In the genomic region with DNA sequence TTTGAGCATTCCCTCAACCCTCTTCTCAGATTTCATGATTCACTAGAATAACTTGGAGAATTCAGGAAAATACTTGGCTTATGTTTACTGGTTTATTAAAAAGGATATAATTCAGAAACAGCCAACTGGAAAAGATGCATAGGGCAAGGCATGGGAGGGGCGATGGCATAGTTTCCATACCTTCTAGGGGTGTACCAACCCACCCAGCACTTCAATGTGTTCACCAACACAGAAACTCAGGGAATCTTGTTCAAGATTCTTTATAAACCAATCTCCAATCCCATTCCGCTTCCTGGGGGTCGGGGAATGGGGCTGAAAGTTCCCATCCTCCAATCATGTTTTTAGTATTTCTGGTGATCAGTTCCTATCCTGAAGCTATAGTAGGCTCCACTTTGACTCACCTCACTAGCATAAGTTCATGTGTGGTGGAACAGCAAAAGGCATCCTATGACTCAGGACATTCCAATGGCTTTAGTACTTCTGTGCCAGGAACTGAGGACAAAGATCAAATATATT, we compare ENCODE assay signal across 14 cellular contexts.
A peak's percentile ranks its signal among the peaks of the same experiment; 100 is the strongest.
DNase-seq lines count a peak whose midpoint lies in the region; ATAC-seq, FAIRE-seq and TF ChIP-seq lines count a peak whose summit lies in the region.
"Had no signal": no experiment of that assay in that cellular context is flagged by ENCODE, and none has a peak within 500 bp of the region (broad histone marks: within the 10 kb centered on the region; RNA-seq: fewer than 3 reads in every experiment).

No MANE protein-coding gene starts in this region.

- no peak for TF ChIP-seq POLR2A in H54 (IDR thresholded peaks at IDR 0.05; ENCODE audit: low read depth, low read length)
- TF ChIP-seq POLR2A in GM18505 (IDR thresholded peaks at IDR 0.05; ENCODE audit: borderline replicate concordance, extremely low read depth, insufficient read depth, insufficient read length): no peak

- intact Hi-C loops in activated CD8-positive, alpha-beta T cell treated with anti-CD3 and anti-CD28 coated beads for 36 hours (cut with micrococcal nuclease): no loop called here

- 9% methylated on average over 3 of the region's 3 CpGs for WGBS in SK-N-SH (ENCODE audit: low lambda C conversion rate)
- WGBS in smooth muscle cell (ENCODE audit: low lambda C conversion rate): 55% methylated on average over 3 of the region's 3 CpGs

- POLR2A ChIA-PET in SK-N-SH (lab: Yijun Ruan, JAX): no interaction called here
- POLR2A ChIA-PET in activated CD8-positive, alpha-beta T cell treated with anti-CD3 and anti-CD28 coated beads for 36 hours (lab: Charles Lee): no interaction called here

- H3K36me3 ChIP-seq in SK-N-SH (replicated peaks in 1 of 2; ENCODE audit: control insufficient read depth in 1 of 2, insufficient read depth in 2 of 2, low read length in 1 of 2): no peaks in the 10 kb centered on the region
- H3K36me3 ChIP-seq in smooth muscle cell (ENCODE audit: low read depth): no peaks in the 10 kb centered on the region

- H3K9me3 ChIP-seq in SK-N-SH: no peaks in the 10 kb centered on the region
- H3K9me3 ChIP-seq in smooth muscle cell (replicated peaks; ENCODE audit: low read depth): no peaks in the 10 kb centered on the region

- H3K9ac ChIP-seq in SK-N-SH (peak overlapping the region; percentile 20), smooth muscle cell (ENCODE audit: low read depth) (no peak overlapping the region)

- H3K27me3 Mint-ChIP-seq in immature natural killer cell (ENCODE audit: low read depth in 3 of 3): no peaks in the 10 kb centered on the region
- peaks cover 1% of the 10 kb centered on the region for H3K27me3 Mint-ChIP-seq in activated CD8-positive, alpha-beta T cell treated with anti-CD3 and anti-CD28 coated beads for 36 hours
- H3K27me3 Mint-ChIP-seq: stimulated activated memory B cell treated with anti-CD40 and anti-IgM and Interleukin-4, amounts not matched to agents 10 μg/mL and 1 μg/mL and 100 μg/mL, for 72 hours had no signal

- no peak for TF ChIP-seq CTCF in SK-N-SH (IDR thresholded peaks at IDR 0.05)
- TF ChIP-seq CTCF in fibroblast of pulmonary artery (IDR thresholded peaks at IDR 0.05; ENCODE audit: low read length, missing control alignments): no peak
- TF ChIP-seq CTCF in smooth muscle cell (IDR thresholded peaks at IDR 0.05; ENCODE audit: borderline replicate concordance, insufficient read depth, poor library complexity, severe bottlenecking): no peak
- no peak for TF ChIP-seq CTCF in activated CD8-positive, alpha-beta T cell treated with anti-CD3 and anti-CD28 coated beads for 36 hours (IDR thresholded peaks at IDR 0.05)

- H4K20me1 ChIP-seq in SK-N-SH (ENCODE audit: insufficient read depth) (no peaks in the 10 kb centered on the region), smooth muscle cell (ENCODE audit: low read depth) (no peaks in the 10 kb centered on the region)

- H3K4me3 Mint-ChIP-seq in immature natural killer cell: no peak overlapping the region
- no peak overlapping the region for H3K4me3 Mint-ChIP-seq in activated CD8-positive, alpha-beta T cell treated with anti-CD3 and anti-CD28 coated beads for 36 hours
- H3K4me3 Mint-ChIP-seq: activated naive CD8-positive, alpha-beta T cell; stimulated activated memory B cell treated with anti-CD40 and anti-IgM and Interleukin-4, amounts not matched to agents 10 μg/mL and 1 μg/mL and 100 μg/mL, for 72 hours had no signal

- H3K27me3 ChIP-seq in SK-N-SH (ENCODE audit: insufficient read depth) (no peaks in the 10 kb centered on the region), smooth muscle cell (ENCODE audit: low read depth) (no peaks in the 10 kb centered on the region)

- CTCF ChIA-PET in SK-N-SH (lab: Yijun Ruan, JAX): interaction anchor here (0.8 kb wide), 1 partner anchor 12 kb away, joined by 3 read pairs; no protein-coding TSS in a partner anchor
- CTCF ChIA-PET in activated CD8-positive, alpha-beta T cell treated with anti-CD3 and anti-CD28 coated beads for 36 hours (lab: Charles Lee): no interaction called here

- peak overlapping the region; percentile 17; the same call in 1 of the 2 replicates for H2AFZ ChIP-seq in SK-N-SH (ENCODE audit: low read depth)
- no peak overlapping the region for H2AFZ ChIP-seq in smooth muscle cell (ENCODE audit: low read depth)

- H3K79me2 ChIP-seq in SK-N-SH (ENCODE audit: insufficient read depth): no peaks in the 10 kb centered on the region
- H3K79me2 ChIP-seq in smooth muscle cell (ENCODE audit: low read depth): no peaks in the 10 kb centered on the region

- H3K9me2 ChIP-seq in SK-N-SH: no peaks in the 10 kb centered on the region

- peak in 1 of 2 experiments; percentile 73; a peak in 1 of 4 replicates for TF ChIP-seq EP300 in SK-N-SH (IDR thresholded peaks at IDR 0.05; ENCODE audit: borderline replicate concordance in 1 of 2, low read depth in 1 of 2, low read length in 1 of 2)

- H3K27ac Mint-ChIP-seq in immature natural killer cell: no peak overlapping the region
- no peak overlapping the region for H3K27ac Mint-ChIP-seq in activated CD8-positive, alpha-beta T cell treated with anti-CD3 and anti-CD28 coated beads for 36 hours
- H3K27ac Mint-ChIP-seq: activated naive CD8-positive, alpha-beta T cell; stimulated activated memory B cell treated with anti-CD40 and anti-IgM and Interleukin-4, amounts not matched to agents 10 μg/mL and 1 μg/mL and 100 μg/mL, for 72 hours had no signal

- H3K27ac ChIP-seq in SK-N-SH (ENCODE audit: low read depth in 2 of 2, low read length in 1 of 2): peak overlapping the region; percentile 50 to 88; a peak in 3 of 4 replicates
- peak overlapping the region; percentile 29 for H3K27ac ChIP-seq in smooth muscle cell (ENCODE audit: low read depth)

- H3K4me2 ChIP-seq in SK-N-SH (peak overlapping the region; percentile 61; the same call in 1 of the 2 replicates), smooth muscle cell (no peak overlapping the region)

- no peak for ATAC-seq in GM18505 (IDR thresholded peaks at IDR 0.05; ENCODE audit: unreplicated experiment)
- ATAC-seq in activated CD8-positive, alpha-beta T cell treated with anti-CD3 and anti-CD28 coated beads for 36 hours: no peak
- ATAC-seq: activated CD4-positive, CD25-positive, alpha-beta regulatory T cell treated with anti-CD3 and anti-CD28 coated beads, Interleukin-2, amount 50 U/mL, for 24 hours; stimulated activated memory B cell treated with anti-CD40 and anti-IgM and Interleukin-4, amounts not matched to agents 10 μg/mL and 1 μg/mL and 100 μg/mL, for 72 hours had no signal

- H3K4me3 ChIP-seq in SK-N-SH (ENCODE audit: low read depth in 2 of 2, low read length in 1 of 2): peak overlapping the region in 1 of 2 experiments; percentile 20; a peak in 1 of 4 replicates
- no peak overlapping the region for H3K4me3 ChIP-seq in fibroblast of pulmonary artery (replicated peaks; ENCODE audit: low read depth, low read length)
- H3K4me3 ChIP-seq in smooth muscle cell: no peak overlapping the region

- FAIRE-seq in H54 (lab: Jason Lieb, UNC): peak; percentile 88
- FAIRE-seq: G401.6 had no signal

- H3K36me3 Mint-ChIP-seq in immature natural killer cell: no peaks in the 10 kb centered on the region
- H3K36me3 Mint-ChIP-seq in activated CD8-positive, alpha-beta T cell treated with anti-CD3 and anti-CD28 coated beads for 36 hours (ENCODE audit: low read depth): no peaks in the 10 kb centered on the region
- H3K36me3 Mint-ChIP-seq: activated naive CD8-positive, alpha-beta T cell; stimulated activated memory B cell treated with anti-CD40 and anti-IgM and Interleukin-4, amounts not matched to agents 10 μg/mL and 1 μg/mL and 100 μg/mL, for 72 hours had no signal

- H3K4me1 ChIP-seq in SK-N-SH (ENCODE audit: control insufficient read depth in 1 of 2, insufficient read depth in 2 of 2, low read depth in 1 of 2, low read length in 1 of 2): peaks cover 0 to 24% of the 10 kb centered on the region in 2 experiments; a peak in 3 of 4 replicates
- no peaks in the 10 kb centered on the region for H3K4me1 ChIP-seq in smooth muscle cell (ENCODE audit: low read depth)

- H3K4me1 Mint-ChIP-seq in immature natural killer cell: no peaks in the 10 kb centered on the region
- no peaks in the 10 kb centered on the region for H3K4me1 Mint-ChIP-seq in activated CD8-positive, alpha-beta T cell treated with anti-CD3 and anti-CD28 coated beads for 36 hours (ENCODE audit: low read depth)
- H3K4me1 Mint-ChIP-seq: stimulated activated memory B cell treated with anti-CD40 and anti-IgM and Interleukin-4, amounts not matched to agents 10 μg/mL and 1 μg/mL and 100 μg/mL, for 72 hours had no signal

- no peak for TF ChIP-seq RAD21 in SK-N-SH (IDR thresholded peaks at IDR 0.05; ENCODE audit: low read length)

- DNase-seq in H54 (ENCODE audit: insufficient read length, low spot score) (peak; percentile 20), SK-N-SH (no peak), fibroblast of pulmonary artery (ENCODE audit: low read depth) (peak; percentile 94), smooth muscle cell (lab: John Stamatoyannopoulos, UW; ENCODE audit: unreplicated experiment) (no peak), GM19238 (ENCODE audit: insufficient read length, low spot score) (no peak), immature natural killer cell (no peak)
- no peak for DNase-seq in activated CD8-positive, alpha-beta T cell treated with anti-CD3 and anti-CD28 coated beads for 36 hours
- DNase-seq: NCI-H2081, OCI-M1 had no signal

- peaks cover 0 to 9% (median under 1%) of the 10 kb centered on the region in 6 donors for H3K9me3 Mint-ChIP-seq in immature natural killer cell
- H3K9me3 Mint-ChIP-seq in activated CD8-positive, alpha-beta T cell treated with anti-CD3 and anti-CD28 coated beads for 36 hours: no peaks in the 10 kb centered on the region
- H3K9me3 Mint-ChIP-seq: stimulated activated memory B cell treated with anti-CD40 and anti-IgM and Interleukin-4, amounts not matched to agents 10 μg/mL and 1 μg/mL and 100 μg/mL, for 72 hours had no signal

- H3F3A ChIP-seq in SK-N-SH (replicated peaks; ENCODE audit: insufficient read depth) (peaks cover 39% of the 10 kb centered on the region), smooth muscle cell (ENCODE audit: low read depth) (no peaks in the 10 kb centered on the region)

TF ChIP-seq in SK-N-SH, 30 proteins besides CTCF, POLR2A, EP300 and RAD21 (continues in another document):
- TF ChIP-seq TEAD4 (IDR thresholded peaks at IDR 0.05; ENCODE audit: borderline replicate concordance, insufficient read depth) (peak; percentile 81), GABPA (IDR thresholded peaks at IDR 0.05; ENCODE audit: low read depth) (no peak), RFX5 (IDR thresholded peaks at IDR 0.05; ENCODE audit: low read length) (no peak), CHD2 (IDR thresholded peaks at IDR 0.05; ENCODE audit: low read length, partially characterized antibody) (no peak), RCOR1 (IDR thresholded peaks at IDR 0.05; ENCODE audit: low read length) (no peak)
- TF ChIP-seq, protein P1, sequence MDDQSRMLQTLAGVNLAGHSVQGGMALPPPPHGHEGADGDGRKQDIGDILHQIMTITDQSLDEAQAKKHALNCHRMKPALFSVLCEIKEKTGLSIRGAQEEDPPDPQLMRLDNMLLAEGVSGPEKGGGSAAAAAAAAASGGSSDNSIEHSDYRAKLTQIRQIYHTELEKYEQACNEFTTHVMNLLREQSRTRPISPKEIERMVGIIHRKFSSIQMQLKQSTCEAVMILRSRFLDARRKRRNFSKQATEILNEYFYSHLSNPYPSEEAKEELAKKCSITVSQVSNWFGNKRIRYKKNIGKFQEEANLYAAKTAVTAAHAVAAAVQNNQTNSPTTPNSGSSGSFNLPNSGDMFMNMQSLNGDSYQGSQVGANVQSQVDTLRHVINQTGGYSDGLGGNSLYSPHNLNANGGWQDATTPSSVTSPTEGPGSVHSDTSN (IDR thresholded peaks at IDR 0.05): 0 out of 2 replicates have a peak, but pooled peaks have one; percentile 5

Comparison
In these comparisons a context has a peak if more than half of its experiments do, and no peak if none do; other contexts are left out.
1. DNase-seq: peak in H54 (single experiment) and fibroblast of pulmonary artery (single experiment); none in SK-N-SH (single experiment), smooth muscle cell (single experiment), GM19238 (single experiment), immature natural killer cell (0 of 3) and activated CD8-positive, alpha-beta T cell treated with anti-CD3 and anti-CD28 coated beads for 36 hours (single experiment).